In genomic region chr11:118194835-118195627, GRCh38 we compare ENCODE assay signal across 8 cellular contexts. TPM values are rescaled to one million over a fixed set of nuclear protein-coding genes. Genes with fewer than 3 reads are reported as not detected.
A peak's percentile ranks its signal among the peaks of the same experiment; 100 is the strongest.
DNase-seq lines count a peak whose midpoint lies in the region; ATAC-seq and TF ChIP-seq lines count a peak whose summit lies in the region.

No MANE protein-coding gene starts in this region.

- no peaks in the 10 kb centered on the region for H3K36me3 ChIP-seq in esophagus muscularis mucosa

- no peaks in the 10 kb centered on the region for H3K9me3 ChIP-seq in esophagus muscularis mucosa

- peak overlapping the region; percentile 87 to 94 (median 89) for H3K27ac Mint-ChIP-seq in nephron

- peaks cover 16 to 30% (median 23%) of the 10 kb centered on the region in 4 donors for H3K4me1 ChIP-seq in esophagus muscularis mucosa

- TF ChIP-seq CTCF in esophagus muscularis mucosa (IDR thresholded peaks at IDR 0.05) (peak in 1 of 3 experiments; percentile 6), nephron (IDR thresholded peaks at IDR 0.05; ENCODE audit: unreplicated experiment in 3 of 3) (no peak)

- peaks cover 12% of the 10 kb centered on the region for H3K9me3 Mint-ChIP-seq in nephron

- intact Hi-C loops in esophagus muscularis mucosa (cut with DNase I), result loop anchor here (5.0 kb wide), 1 partner anchor 97 kb away; no protein-coding TSS in a partner anchor

- no peak overlapping the region for H3K4me3 Mint-ChIP-seq in nephron

- WGBS in esophagus muscularis mucosa, result 42% methylated on average over 10 of the region's 10 CpGs

- ATAC-seq in GM18867 (IDR thresholded peaks at IDR 0.05; ENCODE audit: unreplicated experiment) (no peak), HG03196 (IDR thresholded peaks at IDR 0.05; ENCODE audit: unreplicated experiment) (no peak), HG02623 (IDR thresholded peaks at IDR 0.05; ENCODE audit: unreplicated experiment) (no peak)

- no peak overlapping the region for H3K4me3 ChIP-seq in esophagus muscularis mucosa

- H3K36me3 Mint-ChIP-seq in nephron (ENCODE audit: low read depth), result no peaks in the 10 kb centered on the region

- no peak for TF ChIP-seq POLR2A in esophagus muscularis mucosa (IDR thresholded peaks at IDR 0.05; ENCODE audit: low read depth)

- H3K27me3 ChIP-seq in esophagus muscularis mucosa, result peaks cover 0 to 6% (median 0%) of the 10 kb centered on the region in 4 donors

- H3K4me1 Mint-ChIP-seq in nephron, result peaks cover 20% of the 10 kb centered on the region

- DNase-seq in COLO829 (ENCODE audit: low spot score) (peak; percentile 85), NCI-H2227 (lab: John Stamatoyannopoulos, UW; ENCODE audit: unreplicated experiment) (peak; percentile 23), esophagus muscularis mucosa (ENCODE audit: extremely low spot score) (no peak), NCI-H187 treated with DMSO at 0.1 percent for 48 hours (lab: John Stamatoyannopoulos, UW) (no peak)

- no peak for TF ChIP-seq EP300 in esophagus muscularis mucosa (IDR thresholded peaks at IDR 0.05)

- peaks cover 16% of the 10 kb centered on the region for H3K27me3 Mint-ChIP-seq in nephron (ENCODE audit: low read depth)

- peak overlapping the region; percentile 42 to 76 (median 60) for H3K27ac ChIP-seq in esophagus muscularis mucosa (replicated peaks in 1 of 4)

RNA-seq across cellular contexts. Expression of gene SCN2B, which starts 18.6 kb away (rescaled TPM):
- 1 to 10 TPM in 1 of 4 donors, under 1 TPM in 3; 0.42 to 1.2 (median 0.67) TPM for total RNA-seq in esophagus muscularis mucosa

RNA-seq across cellular contexts. Expression of gene JAML, which starts 29.8 kb away (rescaled TPM):
- total RNA-seq in esophagus muscularis mucosa, result 1 to 10 TPM in 3 of 4 donors, under 1 TPM in 1; 0.92 to 8.9 (median 1.2) TPM

RNA-seq across cellular contexts. Expression of gene SCN4B, which starts 42.4 kb away (rescaled TPM):
- 1 to 10 TPM; 3.7 to 8.4 (median 4.4) TPM for total RNA-seq in esophagus muscularis mucosa

RNA-seq across cellular contexts. Expression of gene MPZL3, which starts 57.1 kb away (rescaled TPM):
- total RNA-seq in esophagus muscularis mucosa, result under 1 TPM; 0.42 to 0.52 (median 0.48) TPM

Comparison
In these comparisons a context has a peak if more than half of its experiments do, and no peak if none do; other contexts are left out.
1. DNase-seq: peak in COLO829 (single experiment) and NCI-H2227 (single experiment); none in esophagus muscularis mucosa (single experiment) and NCI-H187 treated with DMSO at 0.1 percent for 48 hours (single experiment).